Comparison of ENCODE assay signal across 13 cellular contexts in the genomic region with DNA sequence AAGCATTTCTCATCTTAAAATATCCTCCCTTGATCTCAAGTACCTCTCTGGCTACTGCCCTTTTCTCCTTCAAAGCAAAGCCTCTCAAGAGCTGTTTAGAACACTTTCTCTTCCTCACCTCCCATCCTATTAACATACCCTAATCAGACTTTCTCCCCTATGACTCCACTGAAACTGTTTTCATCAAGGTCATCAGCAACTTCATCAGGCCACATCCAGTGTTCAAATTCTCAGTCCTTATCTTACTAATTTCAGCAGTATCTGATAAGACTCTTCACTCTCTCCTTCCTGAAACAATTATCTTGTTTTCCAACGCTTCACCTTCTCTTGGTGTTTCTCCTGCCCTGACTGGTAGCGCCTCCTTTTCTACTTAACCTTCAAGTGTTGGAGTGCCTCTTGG. TPM values are rescaled to one million over a fixed set of nuclear protein-coding genes. Genes with fewer than 3 reads are reported as not detected.
A peak's percentile ranks its signal among the peaks of the same experiment; 100 is the strongest.
DNase-seq lines count a peak whose midpoint lies in the region; ATAC-seq and TF ChIP-seq lines count a peak whose summit lies in the region.
"Had no signal": no experiment of that assay in that cellular context is flagged by ENCODE, and none has a peak within 500 bp of the region (broad histone marks: within the 10 kb centered on the region; RNA-seq: fewer than 3 reads in every experiment).

No MANE protein-coding gene starts in this region.

- H3K9ac ChIP-seq in PC-3 (ENCODE audit: low read length) = no peak overlapping the region

- H3K4me1 Mint-ChIP-seq in CD4-positive, alpha-beta memory T cell = peaks cover 49 to 73% (median 62%) of the 10 kb centered on the region in 4 donors
- peaks cover 59% of the 10 kb centered on the region for H3K4me1 Mint-ChIP-seq in activated CD8-positive, alpha-beta T cell treated with anti-CD3 and anti-CD28 coated beads, Interleukin-2, amount 10 ng/mL, durations not matched to agents 7 days and 5 days (ENCODE audit: low read depth)
- H3K4me1 Mint-ChIP-seq in mesothelial cell of epicardium = peaks cover 22% of the 10 kb centered on the region

- POLR2A ChIA-PET in CD4-positive, alpha-beta memory T cell (lab: Charles Lee; ENCODE audit: partially characterized antibody) = interaction anchor here (3.7 to 10.8 kb wide), 3 partner anchors 16 to 110 kb away, joined by 31 to 244 read pairs (median 162); no protein-coding TSS in a partner anchor
- POLR2A ChIA-PET in activated CD8-positive, alpha-beta T cell treated with anti-CD3 and anti-CD28 coated beads, Interleukin-2, amount 10 ng/mL, durations not matched to agents 7 days and 5 days (lab: Charles Lee) = interaction anchor here (4.8 to 12.5 kb wide), 3 partner anchors 16 to 110 kb away, joined by 41 to 250 read pairs (median 116); no protein-coding TSS in a partner anchor
- POLR2A ChIA-PET in PC-3 (lab: Charles Lee; ENCODE audit: unreplicated experiment) = no interaction called here

- peak overlapping the region; percentile 50 to 96 (median 79) for H3K4me3 Mint-ChIP-seq in CD4-positive, alpha-beta memory T cell
- H3K4me3 Mint-ChIP-seq in activated CD8-positive, alpha-beta T cell treated with anti-CD3 and anti-CD28 coated beads, Interleukin-2, amount 10 ng/mL, durations not matched to agents 7 days and 5 days = no peak overlapping the region
- H3K4me3 Mint-ChIP-seq in mesothelial cell of epicardium = peak overlapping the region; percentile 34

- CTCF ChIA-PET in CD4-positive, alpha-beta memory T cell (lab: Charles Lee; ENCODE audit: partially characterized antibody) = interaction anchor here (1.0 to 1.7 kb wide), 2 partner anchors 8 to 14 kb away, joined by 7 to 9 read pairs; no protein-coding TSS in a partner anchor
- CTCF ChIA-PET in activated CD8-positive, alpha-beta T cell treated with anti-CD3 and anti-CD28 coated beads, Interleukin-2, amount 10 ng/mL, durations not matched to agents 7 days and 5 days (lab: Charles Lee) = interaction anchor here (1.0 to 6.0 kb wide), 6 partner anchors 14 to 110 kb away, joined by 3 to 42 read pairs (median 12); no protein-coding TSS in a partner anchor
- CTCF ChIA-PET in PC-3 (lab: Charles Lee) = no interaction called here

- H2AFZ ChIP-seq in PC-3 (ENCODE audit: low read length) = no peak overlapping the region

- H4K20me1 ChIP-seq in PC-3 (ENCODE audit: low read length) = no peaks in the 10 kb centered on the region

- no peaks in the 10 kb centered on the region for H3K9me2 ChIP-seq in PC-3 (replicated peaks; ENCODE audit: low read length)

- 89 to 95% (median 91%) methylated on average over 2 of the region's 2 CpGs for WGBS in adrenal gland, 4 donors

- intact Hi-C loops in CD4-positive, alpha-beta memory T cell (cut with micrococcal nuclease) = loop anchor here (2.0 kb wide), 1 partner anchor 169 kb away; a partner anchor contains a TSS
- intact Hi-C loops in adrenal gland (cut with DNase I) = no loop called here
- intact Hi-C loops in PC-3 (cut with micrococcal nuclease) = no loop called here

- H3K36me3 Mint-ChIP-seq in CD4-positive, alpha-beta memory T cell = peaks cover 4 to 16% of the 10 kb centered on the region in 2 donors
- H3K36me3 Mint-ChIP-seq in activated CD8-positive, alpha-beta T cell treated with anti-CD3 and anti-CD28 coated beads, Interleukin-2, amount 10 ng/mL, durations not matched to agents 7 days and 5 days (ENCODE audit: low read depth) = peaks cover 28% of the 10 kb centered on the region
- H3K36me3 Mint-ChIP-seq in mesothelial cell of epicardium = no peaks in the 10 kb centered on the region

- no peak for TF ChIP-seq CTCF in GM12865 (IDR thresholded peaks at IDR 0.05; ENCODE audit: insufficient read depth, low read depth, low read length, missing control alignments)
- TF ChIP-seq CTCF in mesothelial cell of epicardium (IDR thresholded peaks at IDR 0.05; ENCODE audit: unreplicated experiment) = no peak
- TF ChIP-seq CTCF in adrenal gland (IDR thresholded peaks at IDR 0.05) = no peak
- TF ChIP-seq CTCF in PC-3 (conservative IDR thresholded peaks at IDR 0.05; ENCODE audit: low read depth, low read length) = no peak

- H3K27ac ChIP-seq in CD4-positive, alpha-beta memory T cell (ENCODE audit: low read depth, low read length) = no peak overlapping the region
- no peak overlapping the region for H3K27ac ChIP-seq in adrenal gland
- H3K27ac ChIP-seq in PC-3 (ENCODE audit: low read length) = no peak overlapping the region

- H3K4me2 ChIP-seq in PC-3 (ENCODE audit: low read length) = no peak overlapping the region

- H3K27me3 Mint-ChIP-seq in CD4-positive, alpha-beta memory T cell = no peaks in the 10 kb centered on the region
- H3K27me3 Mint-ChIP-seq in activated CD8-positive, alpha-beta T cell treated with anti-CD3 and anti-CD28 coated beads, Interleukin-2, amount 10 ng/mL, durations not matched to agents 7 days and 5 days (ENCODE audit: low read depth) = no peaks in the 10 kb centered on the region
- no peaks in the 10 kb centered on the region for H3K27me3 Mint-ChIP-seq in mesothelial cell of epicardium (ENCODE audit: low read depth)

- ATAC-seq in activated CD8-positive, alpha-beta T cell treated with anti-CD3 and anti-CD28 coated beads, Interleukin-2, amount 10 ng/mL, durations not matched to agents 7 days and 5 days = no peak
- ATAC-seq in HG02840 (IDR thresholded peaks at IDR 0.05; ENCODE audit: low FRiP score, unreplicated experiment) = no peak
- ATAC-seq in PC-3 = no peak

- H3K4me1 ChIP-seq in CD4-positive, alpha-beta memory T cell (ENCODE audit: insufficient read depth, low read length) = peaks cover 67% of the 10 kb centered on the region
- H3K4me1 ChIP-seq in adrenal gland (replicated peaks in 1 of 2) (peaks cover 18 to 30% of the 10 kb centered on the region in 2 donors), PC-3 (ENCODE audit: insufficient read depth, low read length) (peaks cover 18% of the 10 kb centered on the region)

- H3K9me3 ChIP-seq in CD4-positive, alpha-beta memory T cell (ENCODE audit: control insufficient read depth in 1 of 2, low read length in 2 of 2) = no peaks in the 10 kb centered on the region
- H3K9me3 ChIP-seq in adrenal gland (replicated peaks in 1 of 3) (no peaks in the 10 kb centered on the region), PC-3 (ENCODE audit: low read length) (no peaks in the 10 kb centered on the region)
- H3K9me3 ChIP-seq: esophagus muscularis mucosa, tibial artery had no signal

- H3K27ac Mint-ChIP-seq in CD4-positive, alpha-beta memory T cell = peak overlapping the region; percentile 84 to 98 (median 92)
- H3K27ac Mint-ChIP-seq in activated CD8-positive, alpha-beta T cell treated with anti-CD3 and anti-CD28 coated beads, Interleukin-2, amount 10 ng/mL, durations not matched to agents 7 days and 5 days = peak overlapping the region; percentile 23
- H3K27ac Mint-ChIP-seq in mesothelial cell of epicardium = no peak overlapping the region

- no peak overlapping the region for H3K4me3 ChIP-seq in CD4-positive, alpha-beta memory T cell (ENCODE audit: low read length in 2 of 2)
- H3K4me3 ChIP-seq in GM12865 (ENCODE audit: low read depth, low read length) = no peak overlapping the region
- no peak overlapping the region for H3K4me3 ChIP-seq in adrenal gland
- H3K4me3 ChIP-seq in PC-3 (ENCODE audit: low read length) = no peak overlapping the region

- H3K36me3 ChIP-seq in CD4-positive, alpha-beta memory T cell (ENCODE audit: insufficient read depth, low read length) = no peaks in the 10 kb centered on the region
- H3K36me3 ChIP-seq in adrenal gland (replicated peaks in 1 of 2) (no peaks in the 10 kb centered on the region), PC-3 (ENCODE audit: low read depth, low read length) (no peaks in the 10 kb centered on the region)
- H3K36me3 ChIP-seq: esophagus muscularis mucosa, tibial artery had no signal

- no peak for TF ChIP-seq POLR2A in adrenal gland (IDR thresholded peaks at IDR 0.05)

- no peaks in the 10 kb centered on the region for H3K27me3 ChIP-seq in CD4-positive, alpha-beta memory T cell (ENCODE audit: insufficient read depth, low read length)
- H3K27me3 ChIP-seq in adrenal gland (no peaks in the 10 kb centered on the region), PC-3 (ENCODE audit: low read length) (no peaks in the 10 kb centered on the region)
- H3K27me3 ChIP-seq: esophagus muscularis mucosa, tibial artery had no signal

- H3K79me2 ChIP-seq in PC-3 (ENCODE audit: low read length) = peaks cover 31% of the 10 kb centered on the region

- DNase-seq in CD4-positive, alpha-beta memory T cell = no peak
- DNase-seq in GM12865 (ENCODE audit: low read depth) = peak; percentile 58
- DNase-seq in activated CD8-positive, alpha-beta T cell treated with anti-CD3 and anti-CD28 coated beads, Interleukin-2, amount 10 ng/mL, durations not matched to agents 7 days and 5 days = no peak
- no peak for DNase-seq in mesothelial cell of epicardium (ENCODE audit: low spot score in 2 of 2, unreplicated experiment in 2 of 2)
- no peak for DNase-seq in adrenal gland
- no peak for DNase-seq in NCI-H82 treated with DMSO at 0.1 percent for 48 hours (lab: John Stamatoyannopoulos, UW; ENCODE audit: unreplicated experiment)
- DNase-seq in PC-3 = no peak
- DNase-seq: activated CD4-positive, alpha-beta T cell treated with anti-CD3 and anti-CD28 coated beads for 1 hour; kidney glomerular epithelial cell; NCI-H526 treated with DMSO at 0.1 percent for 48 hours; tibial artery had no signal

- no peaks in the 10 kb centered on the region for H3K9me3 Mint-ChIP-seq in CD4-positive, alpha-beta memory T cell
- H3K9me3 Mint-ChIP-seq in activated CD8-positive, alpha-beta T cell treated with anti-CD3 and anti-CD28 coated beads, Interleukin-2, amount 10 ng/mL, durations not matched to agents 7 days and 5 days (ENCODE audit: insufficient read depth) = no peaks in the 10 kb centered on the region
- H3K9me3 Mint-ChIP-seq in mesothelial cell of epicardium = no peaks in the 10 kb centered on the region

- no peaks in the 10 kb centered on the region for H3F3A ChIP-seq in PC-3 (ENCODE audit: low read length, unreplicated experiment)

- BruUV-seq in PC-3 (replicated peaks; lab: Mats Ljungman, UMichigan) = no TSS peak

RNA-seq across cellular contexts. Expression of a gene that starts 1.5 kb away (rescaled TPM):
- 100 to 1,000 TPM; 130 to 134 TPM for total RNA-seq in CD4-positive, alpha-beta memory T cell
- 10 to 100 TPM; 67.2 to 85.7 TPM for polyA plus RNA-seq in CD4-positive, alpha-beta memory T cell
- total RNA-seq in activated CD8-positive, alpha-beta T cell treated with anti-CD3 and anti-CD28 coated beads, Interleukin-2, amount 10 ng/mL, durations not matched to agents 7 days and 5 days = 100 to 1,000 TPM; 132 to 133 TPM
- total RNA-seq in mesothelial cell of epicardium = 28.3 to 29.2 TPM (median 28.5 TPM) in 3 replicates
- 100 to 1,000 TPM in 1 of 8 donors, 10 to 100 TPM in 7; 23.1 to 101 (median 68.6) TPM for total RNA-seq in adrenal gland
- polyA plus RNA-seq in adrenal gland = 100 to 1,000 TPM in 1 of 3 donors, 10 to 100 TPM in 2; 45.4 to 157 (median 56.1) TPM
- total RNA-seq in PC-3 (2014; rRNA removed) = 19.0 TPM in 2 replicates
